14 cellular contexts compared by ENCODE assay signal in the genomic region with DNA sequence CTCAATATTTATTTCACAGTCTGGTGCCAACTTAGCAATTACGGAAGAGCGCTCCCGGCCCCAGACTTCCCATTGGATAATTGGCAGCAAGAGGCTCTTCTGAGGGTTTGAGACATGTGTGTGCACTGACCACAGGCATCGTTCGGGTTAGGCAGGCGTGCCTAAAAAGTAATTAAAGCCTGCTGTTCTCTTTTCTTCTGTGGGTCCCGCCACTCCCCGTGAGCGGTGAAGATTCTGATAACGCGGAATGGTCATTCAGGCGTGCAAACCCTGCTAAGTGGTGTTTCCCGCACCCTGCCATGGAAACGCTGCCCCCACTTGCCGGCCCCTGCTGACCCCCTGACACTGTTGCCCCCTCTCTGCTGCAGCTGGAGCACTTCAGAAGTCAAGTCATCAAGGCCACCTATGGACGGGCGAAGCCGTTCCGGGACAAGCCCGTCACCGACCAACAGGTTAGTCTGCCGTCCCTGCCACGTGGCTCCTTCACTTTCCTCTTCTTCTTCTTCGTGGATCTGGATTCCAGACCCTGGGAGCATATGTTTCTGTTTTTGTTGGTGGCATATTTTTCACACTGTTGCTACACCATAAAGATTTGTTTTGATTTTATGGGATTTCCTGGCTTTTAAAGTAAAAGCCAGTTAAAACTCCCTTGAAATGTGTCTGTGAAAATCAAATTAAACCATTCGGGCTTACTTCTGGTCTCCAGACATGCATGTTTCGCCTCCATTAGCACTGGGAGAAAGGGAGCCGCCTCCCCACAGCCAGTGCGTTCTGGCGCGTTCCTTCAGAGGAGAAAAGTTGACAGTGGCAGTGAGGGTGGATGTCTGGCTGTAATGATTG.
DNase-seq lines count a peak whose midpoint lies in the region; ATAC-seq and TF ChIP-seq lines count a peak whose summit lies in the region.
"Had no signal": no experiment of that assay in that cellular context is flagged by ENCODE, and none has a peak within 500 bp of the region (broad histone marks: within the 10 kb centered on the region; RNA-seq: fewer than 3 reads in every experiment).

No MANE protein-coding gene starts in this region.

- peak; percentile 28 to 55 for ATAC-seq in lower lobe of right lung
- ATAC-seq: A549; activated CD8-positive, alpha-beta memory T cell treated with anti-CD3 and anti-CD28 coated beads, Interleukin-2, amount 10 ng/mL, durations not matched to agents 7 days and 5 days had no signal

- peak overlapping the region; percentile 20 for H3K4me3 ChIP-seq in A673 (ENCODE audit: low read depth, low read length, poor library complexity, severe bottlenecking)
- peak overlapping the region; percentile 34 for H3K4me3 ChIP-seq in SK-N-MC
- no peak overlapping the region for H3K4me3 ChIP-seq in lower lobe of right lung
- H3K4me3 ChIP-seq: A549, upper lobe of left lung had no signal

- CTCF ChIA-PET in A673 (lab: Charles Lee): no interaction called here

- H3K27ac ChIP-seq in A673 (ENCODE audit: low read depth, low read length, poor library complexity, severe bottlenecking) (peak overlapping the region; percentile 71), SK-N-MC (peak overlapping the region; percentile 87), lower lobe of right lung (no peak overlapping the region)
- H3K27ac ChIP-seq: neutrophil, upper lobe of left lung had no signal

- intact Hi-C loops in A673 (cut with micrococcal nuclease; ENCODE audit: unreplicated experiment) (no loop called here), lower lobe of right lung (cut with DNase I) (loop anchor here (5.0 kb wide), 1 partner anchor 105 kb away; no protein-coding TSS in a partner anchor)

- no peak for TF ChIP-seq CTCF in A673 (conservative IDR thresholded peaks at IDR 0.05; ENCODE audit: low read depth, low read length)
- no peak for TF ChIP-seq CTCF in lower lobe of right lung (IDR thresholded peaks at IDR 0.05)

- H3K36me3 ChIP-seq in A673 (ENCODE audit: insufficient read depth, low read length, poor library complexity, severe bottlenecking) (no peaks in the 10 kb centered on the region), SK-N-MC (ENCODE audit: insufficient read depth, low read length) (no peaks in the 10 kb centered on the region), lower lobe of right lung (no peaks in the 10 kb centered on the region)
- H3K36me3 ChIP-seq: neutrophil, upper lobe of left lung had no signal

- no peaks in the 10 kb centered on the region for H3K27me3 ChIP-seq in A673 (replicated peaks; ENCODE audit: insufficient read depth, low read depth, low read length, poor library complexity)
- H3K27me3 ChIP-seq in lower lobe of right lung (ENCODE audit: low read depth): no peaks in the 10 kb centered on the region
- H3K27me3 ChIP-seq: upper lobe of left lung had no signal

- H3K9me3 ChIP-seq in A673 (ENCODE audit: low read depth, low read length, poor library complexity, severe bottlenecking) (no peaks in the 10 kb centered on the region), SK-N-MC (ENCODE audit: low read depth, low read length) (no peaks in the 10 kb centered on the region), lower lobe of right lung (no peaks in the 10 kb centered on the region)
- H3K9me3 ChIP-seq: A549, neutrophil, upper lobe of left lung had no signal

- H3K4me1 ChIP-seq in A673 (ENCODE audit: insufficient read depth, low read length, poor library complexity, severe bottlenecking) (peaks cover 56% of the 10 kb centered on the region), lower lobe of right lung (peaks cover 23% of the 10 kb centered on the region)

- POLR2A ChIA-PET in A673 (lab: Charles Lee; ENCODE audit: low non-redundant PET): no interaction called here

- no TSS peak for BruUV-seq in A673 (replicated peaks; lab: Mats Ljungman, UMichigan)

- peak; percentile 79 for DNase-seq in A673 (ENCODE audit: low spot score)
- peak; percentile 84 for DNase-seq in KBM-7
- DNase-seq in SK-N-MC (ENCODE audit: low read depth, low spot score): no peak
- no peak for DNase-seq in lower lobe of right lung
- DNase-seq in T1000 (lab: John Stamatoyannopoulos, UW): no peak
- no peak for DNase-seq in GM19238 (ENCODE audit: insufficient read length, low spot score)
- no peak for DNase-seq in dedifferentiated amniotic fluid mesenchymal stem cell (ENCODE audit: extremely low spot score)
- DNase-seq in NCI-H2081 treated with DMSO at 0.1 percent for 48 hours (lab: John Stamatoyannopoulos, UW): no peak
- DNase-seq: activated CD8-positive, alpha-beta memory T cell treated with anti-CD3 and anti-CD28 coated beads, Interleukin-2, amount 10 ng/mL, durations not matched to agents 7 days and 5 days; H7; islet precursor cell had no signal

- in situ Hi-C loops in KBM-7 (cut with MboI; ENCODE audit: low pct_unique_long_range_greater_than_20kb, low sequenced_read_pairs): no loop called here

- H3K9ac ChIP-seq in SK-N-MC (ENCODE audit: insufficient read length): peak overlapping the region; percentile 23

Comparison
In these comparisons a context has a peak if more than half of its experiments do, and no peak if none do; other contexts are left out.
1. DNase-seq: peak in A673 (single experiment) and KBM-7 (single experiment); none in SK-N-MC (single experiment), lower lobe of right lung (single experiment), T1000 (single experiment), GM19238 (single experiment), dedifferentiated amniotic fluid mesenchymal stem cell (single experiment) and NCI-H2081 treated with DMSO at 0.1 percent for 48 hours (single experiment).